In the genomic region with DNA sequence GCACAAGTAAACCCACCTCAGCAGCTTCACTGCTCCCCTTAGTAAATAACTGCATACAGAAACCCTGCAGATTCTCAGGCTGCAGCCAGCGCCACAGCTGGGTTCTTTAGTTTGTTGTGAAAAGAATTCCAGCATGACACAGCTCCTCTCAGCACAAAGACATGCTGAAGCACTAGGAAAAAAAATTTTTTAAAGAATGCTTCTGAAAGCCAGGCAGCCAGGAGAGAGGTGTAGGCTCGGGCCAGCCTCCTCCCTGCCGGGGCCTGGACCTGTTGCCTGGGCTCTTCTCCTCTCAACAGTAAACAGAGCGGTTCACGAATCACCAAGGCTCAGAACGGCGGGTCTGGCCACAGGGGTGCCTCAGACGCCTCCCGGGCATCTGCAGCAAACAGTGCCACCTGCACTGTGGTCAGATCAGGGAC, we compare ENCODE assay signal across 16 cellular contexts.
A peak's percentile ranks its signal among the peaks of the same experiment; 100 is the strongest.
DNase-seq lines count a peak whose midpoint lies in the region; ATAC-seq lines count a peak whose summit lies in the region.
"Had no signal": no experiment of that assay in that cellular context is flagged by ENCODE, and none has a peak within 500 bp of the region (broad histone marks: within the 10 kb centered on the region; RNA-seq: fewer than 3 reads in every experiment).

No MANE protein-coding gene starts in this region.

- peak overlapping the region; percentile 54 for H3K27ac ChIP-seq in cingulate gyrus (ENCODE audit: low read depth, low read length)
- H3K27ac ChIP-seq: PC-9 had no signal

- DNase-seq in COLO668 (lab: John Stamatoyannopoulos, UW; ENCODE audit: unreplicated experiment) (peak; percentile 62), NCI-H128 (lab: John Stamatoyannopoulos, UW; ENCODE audit: unreplicated experiment) (peak; percentile 15), medulla oblongata (ENCODE audit: extremely low spot score) (peak; percentile 25), Right ventricle myocardium inferior (ENCODE audit: missing footprints) (no peak)
- DNase-seq in stimulated activated naive B cell treated with anti-CD40 and anti-IgM and Interleukin-4, amounts not matched to agents 10 μg/mL and 1 μg/mL and 100 μg/mL, for 72 hours = no peak
- DNase-seq: activated CD4-positive, alpha-beta T cell treated with anti-CD3 and anti-CD28 coated beads, Interleukin-2, amount 50 U/mL, for 48 hours; activated effector memory CD4-positive, alpha-beta T cell treated with anti-CD3 and anti-CD28 coated beads, Interleukin-2, amount 50 U/mL, for 16 hours; DMS79 treated with DMSO at 0.1 percent for 48 hours; natural killer cell; NCI-H187 treated with DMSO at 0.1 percent for 48 hours; PC-9 had no signal

- no peak overlapping the region for H3K4me3 Mint-ChIP-seq in stimulated activated naive B cell treated with anti-CD40 and anti-IgM and Interleukin-4, amounts not matched to agents 10 μg/mL and 1 μg/mL and 100 μg/mL, for 72 hours
- H3K4me3 Mint-ChIP-seq: central memory CD8-positive, alpha-beta T cell; IgD-negative memory B cell; natural killer cell had no signal

- H3K36me3 Mint-ChIP-seq in stimulated activated naive B cell treated with anti-CD40 and anti-IgM and Interleukin-4, amounts not matched to agents 10 μg/mL and 1 μg/mL and 100 μg/mL, for 72 hours = no peaks in the 10 kb centered on the region
- H3K36me3 Mint-ChIP-seq: IgD-negative memory B cell, natural killer cell had no signal

- intact Hi-C loops in Right ventricle myocardium inferior (cut with DNase I) = no loop called here

- no peak for ATAC-seq in GM19328 (IDR thresholded peaks at IDR 0.05; ENCODE audit: unreplicated experiment)
- ATAC-seq in stimulated activated naive B cell treated with anti-CD40 and anti-IgM and Interleukin-4, amounts not matched to agents 10 μg/mL and 1 μg/mL and 100 μg/mL, for 72 hours (replicated peaks) = no peak
- no peak for ATAC-seq in GM21717 (IDR thresholded peaks at IDR 0.05; ENCODE audit: unreplicated experiment)
- no peak for ATAC-seq in Right ventricle myocardium inferior
- ATAC-seq: natural killer cell had no signal

- H3K9me3 Mint-ChIP-seq in stimulated activated naive B cell treated with anti-CD40 and anti-IgM and Interleukin-4, amounts not matched to agents 10 μg/mL and 1 μg/mL and 100 μg/mL, for 72 hours = no peaks in the 10 kb centered on the region
- H3K9me3 Mint-ChIP-seq: IgD-negative memory B cell, natural killer cell had no signal

- no peaks in the 10 kb centered on the region for H3K4me1 Mint-ChIP-seq in stimulated activated naive B cell treated with anti-CD40 and anti-IgM and Interleukin-4, amounts not matched to agents 10 μg/mL and 1 μg/mL and 100 μg/mL, for 72 hours
- H3K4me1 Mint-ChIP-seq: central memory CD8-positive, alpha-beta T cell; IgD-negative memory B cell; natural killer cell had no signal

- no peak overlapping the region for H3K27ac Mint-ChIP-seq in stimulated activated naive B cell treated with anti-CD40 and anti-IgM and Interleukin-4, amounts not matched to agents 10 μg/mL and 1 μg/mL and 100 μg/mL, for 72 hours
- H3K27ac Mint-ChIP-seq: IgD-negative memory B cell, natural killer cell had no signal

- peaks cover 17 to 22% of the 10 kb centered on the region in 2 donors for H3K27me3 Mint-ChIP-seq in stimulated activated naive B cell treated with anti-CD40 and anti-IgM and Interleukin-4, amounts not matched to agents 10 μg/mL and 1 μg/mL and 100 μg/mL, for 72 hours

Comparison
In these comparisons a context has a peak if more than half of its experiments do, and no peak if none do; other contexts are left out.
1. DNase-seq: peak in COLO668 (single experiment), NCI-H128 (single experiment) and medulla oblongata (single experiment); none in stimulated activated naive B cell treated with anti-CD40 and anti-IgM and Interleukin-4, amounts not matched to agents 10 μg/mL and 1 μg/mL and 100 μg/mL, for 72 hours (single experiment) and Right ventricle myocardium inferior (single experiment).